ENCODE assay signal across 14 cellular contexts in genomic region chr7:105130048-105130447, GRCh38.
"Had no signal": no experiment of that assay in that cellular context is flagged by ENCODE, and none has a peak within 500 bp of the region (broad histone marks: within the 10 kb centered on the region; RNA-seq: fewer than 3 reads in every experiment).

No MANE protein-coding gene starts in this region.

- H3K4me3 ChIP-seq: cardiac muscle cell, prostate gland, sigmoid colon, uterus had no signal

- H3K4me3 Mint-ChIP-seq: activated CD4-positive, alpha-beta memory T cell treated with anti-CD3 and anti-CD28 coated beads, Interleukin-2, amount 10 ng/mL, durations not matched to agents 7 days and 5 days; activated naive CD8-positive, alpha-beta T cell treated with anti-CD3 and anti-CD28 coated beads, Interleukin-2, amount 50 U/mL, for 24 hours; naive thymus-derived CD8-positive, alpha-beta T cell; stimulated activated naive CD8-positive, alpha-beta T cell treated with anti-CD3 and anti-CD28 coated beads, Interleukin-15, amount 100 ng/mL, for 72 hours; T-helper 2 cell treated with Interferon-gamma antibody and Interleukin-4, amounts not matched to agents 5 μg/mL and 100 μg/mL, for 36 hours had no signal

- H3K27me3 ChIP-seq: cardiac muscle cell, sigmoid colon, uterus had no signal

- H3K9me3 ChIP-seq: prostate gland, sigmoid colon, uterus had no signal

- H3K27ac ChIP-seq: cardiac muscle cell, prostate gland, sigmoid colon, uterus had no signal

- H3K36me3 ChIP-seq: cardiac muscle cell, uterus had no signal

- DNase-seq: activated CD4-positive, alpha-beta memory T cell treated with anti-CD3 and anti-CD28 coated beads, Interleukin-2, amount 10 ng/mL, durations not matched to agents 7 days and 5 days; activated CD4-positive, alpha-beta T cell treated with anti-CD3 and anti-CD28 coated beads for 1 hour; activated naive CD4-positive, alpha-beta T cell; activated naive CD8-positive, alpha-beta T cell treated with anti-CD3 and anti-CD28 coated beads, Interleukin-2, amount 50 U/mL, for 24 hours; kidney; naive thymus-derived CD8-positive, alpha-beta T cell; sigmoid colon; stimulated activated CD4-positive, alpha-beta T cell treated with anti-CD3 and anti-CD28 coated beads, Interleukin-12 subunit alpha, Interleukin-12 subunit beta, amount 100 ng/mL, for 4 hours; stimulated activated CD4-positive, alpha-beta T cell treated with anti-CD3 and anti-CD28 coated beads, Interleukin-2, amount 100 ng/mL, for 48 hours; stimulated activated naive CD8-positive, alpha-beta T cell treated with anti-CD3 and anti-CD28 coated beads, Interleukin-15, amount 100 ng/mL, for 72 hours; uterus had no signal

- H3K27me3 Mint-ChIP-seq: activated CD4-positive, alpha-beta memory T cell treated with anti-CD3 and anti-CD28 coated beads, Interleukin-2, amount 10 ng/mL, durations not matched to agents 7 days and 5 days; activated naive CD8-positive, alpha-beta T cell treated with anti-CD3 and anti-CD28 coated beads, Interleukin-2, amount 50 U/mL, for 24 hours; naive thymus-derived CD8-positive, alpha-beta T cell; stimulated activated naive CD8-positive, alpha-beta T cell treated with anti-CD3 and anti-CD28 coated beads, Interleukin-15, amount 100 ng/mL, for 72 hours had no signal

- H3K9me3 Mint-ChIP-seq: activated CD4-positive, alpha-beta memory T cell treated with anti-CD3 and anti-CD28 coated beads, Interleukin-2, amount 10 ng/mL, durations not matched to agents 7 days and 5 days; activated naive CD8-positive, alpha-beta T cell treated with anti-CD3 and anti-CD28 coated beads, Interleukin-2, amount 50 U/mL, for 24 hours; naive thymus-derived CD8-positive, alpha-beta T cell; stimulated activated naive CD8-positive, alpha-beta T cell treated with anti-CD3 and anti-CD28 coated beads, Interleukin-15, amount 100 ng/mL, for 72 hours; T-helper 2 cell treated with Interferon-gamma antibody and Interleukin-4, amounts not matched to agents 5 μg/mL and 100 μg/mL, for 36 hours had no signal

- H3K4me1 ChIP-seq: prostate gland, uterus had no signal

- ATAC-seq: activated naive CD8-positive, alpha-beta T cell treated with anti-CD3 and anti-CD28 coated beads, Interleukin-2, amount 50 U/mL, for 24 hours; naive thymus-derived CD8-positive, alpha-beta T cell; stimulated activated naive CD8-positive, alpha-beta T cell treated with anti-CD3 and anti-CD28 coated beads, Interleukin-15, amount 100 ng/mL, for 72 hours had no signal

- H3K27ac Mint-ChIP-seq: activated CD4-positive, alpha-beta memory T cell treated with anti-CD3 and anti-CD28 coated beads, Interleukin-2, amount 10 ng/mL, durations not matched to agents 7 days and 5 days; activated naive CD8-positive, alpha-beta T cell treated with anti-CD3 and anti-CD28 coated beads, Interleukin-2, amount 50 U/mL, for 24 hours; T-helper 2 cell treated with Interferon-gamma antibody and Interleukin-4, amounts not matched to agents 5 μg/mL and 100 μg/mL, for 36 hours had no signal
